Comparison of ENCODE assay signal across 8 cellular contexts in genomic region chr19:13905634-13906524, GRCh38. TPM values are rescaled to one million over a fixed set of nuclear protein-coding genes. Genes with fewer than 3 reads are reported as not detected.
DNase-seq lines count a peak whose midpoint lies in the region; ATAC-seq, FAIRE-seq and TF ChIP-seq lines count a peak whose summit lies in the region.

BRME1 (minus strand) TSS chr19:13906117; CDS start chr19:13904892, 1,225 bp downstream.
CC2D1A (plus strand) TSS chr19:13906201; CDS start chr19:13906442, 241 bp downstream.

- H3K9me3 Mint-ChIP-seq in central memory CD8-positive, alpha-beta T cell = no peaks in the 10 kb centered on the region

- H3K27ac Mint-ChIP-seq in central memory CD8-positive, alpha-beta T cell (ENCODE audit: low read depth) = peak within 1 kb of the TSS; percentile 84

- DNase-seq in NCI-H226 (peak; percentile 79), keratinocyte (ENCODE audit: low read depth, low spot score) (peak; percentile 38)
- peak; percentile 88 to 93 (median 90) for DNase-seq in activated CD4-positive, CD25-positive, alpha-beta regulatory T cell (lab: John Stamatoyannopoulos, UW)
- DNase-seq in central memory CD8-positive, alpha-beta T cell (ENCODE audit: low spot score in 2 of 2) = peak; percentile 87 to 90
- DNase-seq in stimulated activated CD4-positive, alpha-beta T cell treated with anti-CD3 and anti-CD28 coated beads, Interleukin-12 subunit alpha, Interleukin-12 subunit beta, amount 100 ng/mL, for 48 hours (ENCODE audit: low read depth in 2 of 3, low spot score in 1 of 3) = peak; percentile 92 to 95 (median 94)

- H3K36me3 ChIP-seq in ACC112 (ENCODE audit: insufficient read depth, low read length) = no peaks in the 10 kb centered on the region
- H3K36me3 ChIP-seq in keratinocyte (ENCODE audit: control insufficient read depth in 2 of 2, extremely low read depth in 1 of 2, insufficient read depth in 2 of 2, low read length in 2 of 2) = peaks cover 2 to 4% of the 10 kb centered on the region in 2 experiments

- no peak for FAIRE-seq in keratinocyte (lab: Jason Lieb, UNC)

- H3K79me2 ChIP-seq in ACC112 (ENCODE audit: control insufficient read depth, insufficient read depth, low read length, unreplicated experiment) (no peaks in the 10 kb centered on the region), keratinocyte (ENCODE audit: control insufficient read depth, insufficient read depth, low read length) (peaks cover 5% of the 10 kb centered on the region)

- peak within 1 kb of the TSS; percentile 86 for H3K4me2 ChIP-seq in keratinocyte (ENCODE audit: control insufficient read depth, extremely low read depth, insufficient read depth, low read depth, low read length)

- dilution Hi-C loops in keratinocyte (cut with MboI; ENCODE audit: extremely low pct_ligation_motif_present, low sequenced_read_pairs) = no loop called here

- H3K9me3 ChIP-seq in keratinocyte (ENCODE audit: control insufficient read depth, low read depth, low read length) = no peaks in the 10 kb centered on the region

- H3K4me1 ChIP-seq in ACC112 (ENCODE audit: control insufficient read depth, insufficient read depth, low read length, unreplicated experiment) (peaks cover 5% of the 10 kb centered on the region), keratinocyte (ENCODE audit: control insufficient read depth, extremely low read depth, insufficient read depth, low read length) (peaks cover 11% of the 10 kb centered on the region)

- H3K36me3 Mint-ChIP-seq in central memory CD8-positive, alpha-beta T cell (ENCODE audit: insufficient read depth) = peaks cover 12% of the 10 kb centered on the region

- no peak within 1 kb of the TSS for H3K27ac ChIP-seq in ACC112 (ENCODE audit: low read depth, low read length)
- H3K27ac ChIP-seq in keratinocyte (ENCODE audit: control insufficient read depth, insufficient read depth, low read length) = peak within 1 kb of the TSS; percentile 40

- ATAC-seq in GM18868 (IDR thresholded peaks at IDR 0.05; ENCODE audit: unreplicated experiment) (peak; percentile 93), HG03103 (IDR thresholded peaks at IDR 0.05; ENCODE audit: low read depth, unreplicated experiment) (peak; percentile 96)
- peak; percentile 99 for ATAC-seq in central memory CD8-positive, alpha-beta T cell (replicated peaks; ENCODE audit: extremely low read depth, poor library complexity, severe bottlenecking)

- no peaks in the 10 kb centered on the region for H3K27me3 ChIP-seq in ACC112 (ENCODE audit: insufficient read depth, low read length)
- H3K27me3 ChIP-seq in keratinocyte (ENCODE audit: control insufficient read depth, extremely low read depth, insufficient read depth, low read length) = no peaks in the 10 kb centered on the region

- H2AFZ ChIP-seq in ACC112 (ENCODE audit: low read length, unreplicated experiment) = peak within 1 kb of the TSS; percentile 70
- H2AFZ ChIP-seq in keratinocyte (ENCODE audit: control insufficient read depth, low read length) = peak within 1 kb of the TSS; percentile 94

- H3K9me1 ChIP-seq in keratinocyte (ENCODE audit: control insufficient read depth, extremely low read depth, insufficient read depth, low read length) = peaks cover 2% of the 10 kb centered on the region

- no peaks in the 10 kb centered on the region for H4K20me1 ChIP-seq in keratinocyte (ENCODE audit: control insufficient read depth, extremely low read depth, insufficient read depth, low read length)

- peak within 1 kb of the TSS; percentile 78 for H3K4me3 ChIP-seq in ACC112 (ENCODE audit: low read depth, low read length)
- peak within 1 kb of the TSS; percentile 70 to 98 (median 82) for H3K4me3 ChIP-seq in keratinocyte (ENCODE audit: control insufficient read depth in 2 of 3, extremely low read depth in 1 of 3, insufficient read depth in 2 of 3, low read depth in 1 of 3, low read length in 3 of 3)

- H3K9ac ChIP-seq in keratinocyte (ENCODE audit: control insufficient read depth, extremely low read depth, insufficient read depth, low read length) = peak within 1 kb of the TSS; percentile 80

- peak in 1 of 3 experiments; percentile 3 for TF ChIP-seq CTCF in keratinocyte (optimal IDR thresholded peaks at IDR 0.05 in 1 of 3, IDR thresholded peaks at IDR 0.05 in 1 of 3, conservative IDR thresholded peaks at IDR 0.05 in 1 of 3; ENCODE audit: extremely low read depth in 1 of 3, insufficient read depth in 2 of 3, low read length in 3 of 3)

- H3K4me3 Mint-ChIP-seq in central memory CD8-positive, alpha-beta T cell = peak within 1 kb of the TSS; percentile 84

- peaks cover 12% of the 10 kb centered on the region for H3K4me1 Mint-ChIP-seq in central memory CD8-positive, alpha-beta T cell

- H3K27me3 Mint-ChIP-seq in central memory CD8-positive, alpha-beta T cell = no peaks in the 10 kb centered on the region

RNA-seq across cellular contexts. Expression of gene BRME1, which starts in this region (rescaled TPM):
- polyA plus RNA-seq in keratinocyte = 0.22 to 0.57 TPM (median 0.26 TPM) in 3 replicates
- not detected for polyA plus RNA-seq in keratinocyte (2011; ENCODE audit: low read depth)
- 0.17 and 0.30 TPM in 2 replicates for polyA plus RNA-seq in keratinocyte (2011; cell fraction: cytosol; rRNA removed)
- polyA plus RNA-seq in keratinocyte (2011; cell fraction: nucleus; rRNA removed) = 0.43 and 0.61 TPM in 2 replicates
- 0.44 and 0.71 TPM in 2 replicates for polyA plus RNA-seq in keratinocyte (2012; ENCODE audit: low replicate concordance)
- polyA minus RNA-seq in keratinocyte = 0.38 to 0.56 TPM in 2 of 3 replicates, not detected in the other
- 1.5 TPM for polyA minus RNA-seq in keratinocyte (2011; cell fraction: cytosol; rRNA and poly(A)+ RNA removed)
- polyA minus RNA-seq in keratinocyte (2011; cell fraction: nucleus; rRNA and poly(A)+ RNA removed) = not detected in 2 replicates

RNA-seq across cellular contexts. Expression of gene CC2D1A, which starts in this region (rescaled TPM):
- polyA plus RNA-seq in keratinocyte = 11.2 to 15.6 TPM (median 14.7 TPM) in 3 replicates
- polyA plus RNA-seq in keratinocyte (2011; ENCODE audit: low read depth) = 33.3 TPM
- polyA plus RNA-seq in keratinocyte (2011; cell fraction: cytosol; rRNA removed) = 6.7 and 13.2 TPM in 2 replicates
- 36.5 and 49.5 TPM in 2 replicates for polyA plus RNA-seq in keratinocyte (2011; cell fraction: nucleus; rRNA removed)
- 18.5 and 22.1 TPM in 2 replicates for polyA plus RNA-seq in keratinocyte (2012; ENCODE audit: low replicate concordance)
- 13.6 to 45.7 TPM (median 15.7 TPM) in 3 replicates for polyA minus RNA-seq in keratinocyte
- polyA minus RNA-seq in keratinocyte (2011; cell fraction: cytosol; rRNA and poly(A)+ RNA removed) = 17.5 TPM
- 16.7 and 18.5 TPM in 2 replicates for polyA minus RNA-seq in keratinocyte (2011; cell fraction: nucleus; rRNA and poly(A)+ RNA removed)

Comparison
In these comparisons a context has a peak if more than half of its experiments do, and no peak if none do; other contexts are left out.
1. DNase-seq: peak in every context shown above with its lines; median percentile 94 in stimulated activated CD4-positive, alpha-beta T cell treated with anti-CD3 and anti-CD28 coated beads, Interleukin-12 subunit alpha, Interleukin-12 subunit beta, amount 100 ng/mL, for 48 hours; 90 in activated CD4-positive, CD25-positive, alpha-beta regulatory T cell; 88 in central memory CD8-positive, alpha-beta T cell; 79 in NCI-H226; 38 in keratinocyte.